ENCODE assay signal across 3 cellular contexts in genomic region chr7:31316876-31317275, GRCh38.
TF ChIP-seq lines count a peak whose summit lies in the region.

No MANE protein-coding gene starts in this region.

TF ChIP-seq in HepG2, 621 proteins besides CTCF, POLR2A, EP300 and RAD21 (continues in another document):
- TF ChIP-seq ZNF382 (CRISPR knock-in tag; IDR thresholded peaks at IDR 0.05; ENCODE audit: borderline replicate concordance) (no peak), ZBTB40 (IDR thresholded peaks at IDR 0.05) (peak; percentile 81), ZBTB40 (CRISPR knock-in tag; IDR thresholded peaks at IDR 0.05) (no peak)

TF ChIP-seq in HEK293T, 16 proteins besides CTCF, POLR2A, EP300 and RAD21:
- TF ChIP-seq ELF4 (IDR thresholded peaks at IDR 0.05) (peak; percentile 65), PKNOX1 (IDR thresholded peaks at IDR 0.05) (no peak), SP1 (IDR thresholded peaks at IDR 0.05) (no peak)
TF ChIP-seq in HEK293T: peak in this region for 1.

TF ChIP-seq in K562, 482 proteins besides CTCF, POLR2A, EP300 and RAD21:
- TF ChIP-seq ZNF282 (CRISPR knock-in tag; IDR thresholded peaks at IDR 0.05) (no peak), ELK1 (CRISPR knock-in tag; IDR thresholded peaks at IDR 0.05) (no peak), CBFA2T3 (IDR thresholded peaks at IDR 0.05) (no peak), ZBTB40 (IDR thresholded peaks at IDR 0.05) (0 out of 2 replicates have a peak, but pooled peaks have one; percentile 18), ZBTB40 (CRISPR knock-in tag; IDR thresholded peaks at IDR 0.05) (no peak), RREB1 (CRISPR knock-in tag; IDR thresholded peaks at IDR 0.05) (no peak), STAG1 (CRISPR knock-in tag; IDR thresholded peaks at IDR 0.05; ENCODE audit: borderline replicate concordance) (no peak)
